Comparison of ENCODE assay signal across 37 cellular contexts in the genomic region with DNA sequence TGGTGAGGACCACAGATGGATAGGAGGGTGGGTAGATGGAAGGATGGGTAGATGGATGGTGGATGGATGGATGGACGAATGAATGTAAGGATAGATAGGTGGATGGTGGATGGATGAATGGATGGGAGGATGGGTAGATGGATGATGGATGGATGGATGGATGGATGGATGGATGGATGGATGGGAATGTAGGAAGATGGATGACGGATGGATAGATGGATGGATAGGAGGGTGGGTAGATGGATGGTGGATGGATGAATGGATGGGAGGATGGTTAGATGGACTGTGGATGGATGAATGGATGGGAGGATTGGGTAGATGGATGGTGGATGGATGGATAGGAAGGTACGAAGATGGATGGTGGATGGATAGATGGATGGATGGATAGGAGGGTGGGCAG. TPM values are rescaled to one million over a fixed set of nuclear protein-coding genes. Genes with fewer than 3 reads are reported as not detected.
"Had no signal": no experiment of that assay in that cellular context is flagged by ENCODE, and none has a peak within 500 bp of the region (broad histone marks: within the 10 kb centered on the region; RNA-seq: fewer than 3 reads in every experiment).

No MANE protein-coding gene starts in this region.

- H3K9me3 ChIP-seq: esophagus squamous epithelium, gastroesophageal sphincter had no signal

- FAIRE-seq: astrocyte, colon, endometrium, endothelial cell of umbilical vein had no signal

- H3K36me3 ChIP-seq: brain microvascular endothelial cell, esophagus squamous epithelium, gastroesophageal sphincter, WERI-Rb-1 had no signal

- H3K27ac ChIP-seq: brain microvascular endothelial cell, epithelial cell of prostate, esophagus squamous epithelium, gastroesophageal sphincter, WERI-Rb-1 had no signal

- H3K4me1 ChIP-seq: esophagus squamous epithelium, gastroesophageal sphincter had no signal

- DNase-seq: activated B cell treated with CpG ODN at 0.5 μM for 24 hours; activated CD4-positive, alpha-beta memory T cell treated with anti-CD3 and anti-CD28 coated beads for 36 hours; activated CD4-positive, alpha-beta T cell treated with anti-CD3 and anti-CD28 coated beads for 48 hours; activated CD4-positive, alpha-beta T cell treated with anti-CD3 and anti-CD28 coated beads, Interleukin-2, amount 50 U/mL, for 1 hour; activated CD8-positive, alpha-beta memory T cell treated with anti-CD3 and anti-CD28 coated beads, Interleukin-2, amount 10 ng/mL, durations not matched to agents 7 days and 5 days; activated CD8-positive, alpha-beta memory T cell treated with anti-CD3 and anti-CD28 coated beads, Interleukin-2, amount 50 U/mL, for 4 hours; activated CD8-positive, alpha-beta T cell treated with anti-CD3 and anti-CD28 coated beads, Interleukin-2, amount 10 ng/mL, durations not matched to agents 7 days and 5 days; activated effector memory CD4-positive, alpha-beta T cell treated with anti-CD3 and anti-CD28 coated beads, Interleukin-2, amount 50 U/mL, for 16 hours; activated naive CD4-positive, alpha-beta T cell treated with anti-CD3 and anti-CD28 coated beads, Interleukin-2, amount 10 ng/mL, durations not matched to agents 7 days and 5 days; activated T-cell treated with anti-CD3 and anti-CD28 coated beads, Interleukin-2, amount 50 U/mL, for 1 hour; activated T-cell treated with anti-CD3 and anti-CD28 coated beads, Interleukin-2, amount 50 U/mL, for 48 hours; amniotic stem cell; anterior cingulate cortex; brain microvascular endothelial cell; caudate nucleus; effector CD8-positive, alpha-beta T cell; esophagus squamous epithelium; foreskin melanocyte; T-helper 1 cell; T-helper 17 cell; T1000; WERI-Rb-1 had no signal

- ATAC-seq: activated CD4-positive, CD25-positive, alpha-beta regulatory T cell treated with anti-CD3 and anti-CD28 coated beads, Interleukin-2, amount 50 U/mL, for 24 hours; activated CD8-positive, alpha-beta memory T cell treated with anti-CD3 and anti-CD28 coated beads, Interleukin-2, amount 10 ng/mL, durations not matched to agents 7 days and 5 days; activated CD8-positive, alpha-beta T cell treated with anti-CD3 and anti-CD28 coated beads, Interleukin-2, amount 10 ng/mL, durations not matched to agents 7 days and 5 days; gastroesophageal sphincter; T-helper 17 cell had no signal

- H3K27me3 ChIP-seq: brain microvascular endothelial cell had no signal

- H3K4me3 ChIP-seq: esophagus squamous epithelium, gastroesophageal sphincter had no signal

RNA-seq across cellular contexts. Expression of a gene that starts 51.1 kb away (rescaled TPM):
- total RNA-seq: activated B cell treated with CpG ODN at 0.5 μM for 24 hours; activated CD4-positive, alpha-beta memory T cell treated with anti-CD3 and anti-CD28 coated beads for 36 hours; activated CD8-positive, alpha-beta memory T cell treated with anti-CD3 and anti-CD28 coated beads for 36 hours; activated CD8-positive, alpha-beta memory T cell treated with anti-CD3 and anti-CD28 coated beads, Interleukin-2, amount 10 ng/mL, durations not matched to agents 7 days and 5 days; activated CD8-positive, alpha-beta T cell treated with anti-CD3 and anti-CD28 coated beads, Interleukin-2, amount 10 ng/mL, durations not matched to agents 7 days and 5 days; activated T-helper 1 cell treated with anti-CD3 and anti-CD28 coated beads, Interleukin-12 subunit alpha, Interleukin-12 subunit beta, Interleukin-2, Interleukin-4 antibody, amounts not matched to agents 30 ng/mL and 10 ng/mL and 1 ng/mL, durations not matched to agents 14 hours and 24 hours and 36 hours; activated T-helper 2 cell treated with anti-CD3 and anti-CD28 coated beads, Interferon-gamma antibody, Interleukin-2, Interleukin-4, amounts not matched to agents 10 μg/mL and 5 μg/mL and 100 μg/mL, durations not matched to agents 14 hours and 24 hours and 36 hours; astrocyte; chondrocyte; dermis microvascular lymphatic vessel endothelial cell; endothelial cell of umbilical vein; fibroblast of lung; fibroblast of villous mesenchyme; glomerular endothelial cell; T-helper 17 cell had no signal
- polyA plus RNA-seq: endothelial cell of umbilical vein, fibroblast of lung had no signal
